Comparison of ENCODE assay signal across 21 cellular contexts in genomic region chr19:13530720-13531119, GRCh38.
"Had no signal": no experiment of that assay in that cellular context is flagged by ENCODE, and none has a peak within 500 bp of the region (broad histone marks: within the 10 kb centered on the region; RNA-seq: fewer than 3 reads in every experiment).

No MANE protein-coding gene starts in this region.

- H3K27ac ChIP-seq: foreskin keratinocyte, spleen, thoracic aorta, WERI-Rb-1 had no signal

- H3K36me3 Mint-ChIP-seq: activated naive CD4-positive, alpha-beta T cell treated with anti-CD3 and anti-CD28 coated beads, Interleukin-2, amount 50 U/mL, for 72 hours; brain; mesothelial cell of epicardium; type B pancreatic cell had no signal

- H3K36me3 ChIP-seq: spleen, thoracic aorta, WERI-Rb-1 had no signal

- H3K27ac Mint-ChIP-seq: activated naive CD4-positive, alpha-beta T cell treated with anti-CD3 and anti-CD28 coated beads, Interleukin-2, amount 50 U/mL, for 72 hours; activated T-helper 17 cell treated with anti-CD3 and anti-CD28 coated beads, Interleukin-2, amount 50 U/mL, for 72 hours; brain; mesothelial cell of epicardium; naive thymus-derived CD8-positive, alpha-beta T cell; progenitor cell of endocrine pancreas; type B pancreatic cell had no signal

- H3K27me3 ChIP-seq: foreskin keratinocyte had no signal

- H3K4me1 Mint-ChIP-seq: activated T-helper 17 cell treated with anti-CD3 and anti-CD28 coated beads, Interleukin-2, amount 50 U/mL, for 72 hours; brain; mesothelial cell of epicardium; naive thymus-derived CD8-positive, alpha-beta T cell had no signal

- H3K9me3 ChIP-seq: thoracic aorta had no signal

- ATAC-seq: activated naive CD4-positive, alpha-beta T cell treated with anti-CD3 and anti-CD28 coated beads, Interleukin-2, amount 50 U/mL, for 72 hours; activated T-helper 17 cell treated with anti-CD3 and anti-CD28 coated beads, Interleukin-2, amount 50 U/mL, for 72 hours; foreskin keratinocyte; left ventricle myocardium superior; naive thymus-derived CD8-positive, alpha-beta T cell had no signal

- FAIRE-seq: TTC549 had no signal

- H3K9me3 Mint-ChIP-seq: activated T-helper 17 cell treated with anti-CD3 and anti-CD28 coated beads, Interleukin-2, amount 50 U/mL, for 72 hours; mesothelial cell of epicardium; type B pancreatic cell had no signal

- H3K4me3 Mint-ChIP-seq: activated T-helper 17 cell treated with anti-CD3 and anti-CD28 coated beads, Interleukin-2, amount 50 U/mL, for 72 hours; brain; mesothelial cell of epicardium; naive thymus-derived CD8-positive, alpha-beta T cell; type B pancreatic cell had no signal

- H3K4me3 ChIP-seq: spleen, thoracic aorta had no signal

- DNase-seq: activated CD4-positive, alpha-beta T cell treated with anti-CD3 and anti-CD28 coated beads for 1 hour; activated T-cell treated with anti-CD3 and anti-CD28 coated beads, Interleukin-2, amount 50 U/mL, for 1 hour; aorta; dermis blood vessel endothelial cell; effector CD8-positive, alpha-beta T cell; foreskin keratinocyte; left ventricle myocardium superior; mammary epithelial cell; naive thymus-derived CD8-positive, alpha-beta T cell; spleen; stimulated activated CD4-positive, alpha-beta T cell treated with anti-CD3 and anti-CD28 coated beads, Interleukin-4, amount 100 ng/mL, for 1 hour; stimulated activated naive CD4-positive, alpha-beta T cell; WERI-Rb-1 had no signal

- H3K4me1 ChIP-seq: foreskin keratinocyte, spleen had no signal
